Comparison of ENCODE assay signal across 28 cellular contexts in the genomic region with DNA sequence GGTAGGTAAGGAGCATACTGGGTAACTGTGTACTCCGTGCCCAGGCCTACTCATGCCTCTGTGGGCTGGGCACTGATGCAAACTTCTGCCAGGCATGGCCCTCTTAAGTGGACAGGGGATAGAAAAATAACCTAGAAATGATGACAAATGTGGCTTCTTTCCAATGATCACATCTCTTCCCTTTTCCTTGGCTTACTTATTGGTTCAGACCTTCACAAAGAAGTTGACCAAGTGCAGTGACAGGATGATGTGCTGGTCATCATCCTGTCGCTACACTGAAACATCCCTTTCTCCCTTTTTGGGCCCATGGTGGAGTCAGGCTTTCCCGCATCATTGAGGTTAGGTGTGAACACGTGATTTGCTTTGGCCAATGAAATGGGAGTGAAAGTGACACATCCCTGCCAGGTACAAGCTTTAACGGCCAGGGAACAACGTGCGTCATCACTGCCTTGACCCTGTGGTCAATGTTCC. TPM values are rescaled to one million over a fixed set of nuclear protein-coding genes. Genes with fewer than 3 reads are reported as not detected.
DNase-seq lines count a peak whose midpoint lies in the region; ATAC-seq, FAIRE-seq and TF ChIP-seq lines count a peak whose summit lies in the region.
"Had no signal": no experiment of that assay in that cellular context is flagged by ENCODE, and none has a peak within 500 bp of the region (broad histone marks: within the 10 kb centered on the region; RNA-seq: fewer than 3 reads in every experiment).

No MANE protein-coding gene starts in this region.

- 83 to 86% methylated on average over 7 of the region's 7 CpGs for WGBS in heart right ventricle, 2 donors

- ATAC-seq in thoracic aorta (ENCODE audit: insufficient number of reproducible peaks, low FRiP score, low read depth) (no peak), GM21367 (IDR thresholded peaks at IDR 0.05; ENCODE audit: unreplicated experiment) (no peak), heart right ventricle (no peak)
- ATAC-seq: activated CD8-positive, alpha-beta memory T cell treated with anti-CD3 and anti-CD28 coated beads, Interleukin-2, amount 10 ng/mL, durations not matched to agents 7 days and 5 days; GM12878; mucosa of descending colon had no signal

- intact Hi-C loops in heart right ventricle (cut with DNase I), result loop anchor here in 4 of 10 donors (2.0 to 10.0 kb wide), 4 partner anchors 48 to 53 kb away; partner anchors contain the start of gene CBX6 (in 3 of the 4)

- H3K4me1 ChIP-seq in thoracic aorta (ENCODE audit: control insufficient read depth in 1 of 2, low read depth in 2 of 2) (peaks cover 7 to 40% of the 10 kb centered on the region in 2 donors), heart right ventricle (peaks cover 4 to 34% (median 25%) of the 10 kb centered on the region in 9 donors)

- no peaks in the 10 kb centered on the region for H3K9me3 ChIP-seq in thoracic aorta
- no peaks in the 10 kb centered on the region for H3K9me3 ChIP-seq in heart right ventricle
- H3K9me3 ChIP-seq: mucosa of descending colon, tibial nerve had no signal

- H3K27ac ChIP-seq in thoracic aorta, result peak overlapping the region; percentile 21 to 83
- H3K27ac ChIP-seq in heart right ventricle, result peak overlapping the region in 1 of 10 donors; percentile 89
- H3K27ac ChIP-seq: epithelial cell of prostate, skin epidermis had no signal

- H3K36me3 ChIP-seq in thoracic aorta (no peaks in the 10 kb centered on the region), heart right ventricle (no peaks in the 10 kb centered on the region)
- H3K36me3 ChIP-seq: tibial nerve had no signal

- H3K27me3 ChIP-seq in thoracic aorta (replicated peaks; ENCODE audit: insufficient read depth) (no peaks in the 10 kb centered on the region), heart right ventricle (peaks cover 0 to 46% (median 7%) of the 10 kb centered on the region in 7 donors)
- H3K27me3 ChIP-seq: tibial nerve had no signal

- FAIRE-seq in RCC 7860 (lab: Jason Lieb, UNC), result peak; percentile 70
- FAIRE-seq: GM12878, H1 had no signal

- H3K4me3 ChIP-seq in fibroblast of the aortic adventitia (ENCODE audit: low read depth, low read length) (no peak overlapping the region), thoracic aorta (no peak overlapping the region), heart right ventricle (no peak overlapping the region)
- H3K4me3 ChIP-seq: GM12878, mucosa of descending colon, skin epidermis, tibial nerve had no signal

- DNase-seq in DMS53 (lab: John Stamatoyannopoulos, UW) (peak; percentile 20), DMS53 treated with DMSO at 0.1 percent for 48 hours (lab: John Stamatoyannopoulos, UW; ENCODE audit: unreplicated experiment) (no peak), RCC 7860 (ENCODE audit: low spot score) (peak; percentile 82), fibroblast of the aortic adventitia (ENCODE audit: low read depth) (peak; percentile 29), thoracic aorta (ENCODE audit: low spot score) (no peak), heart right ventricle (no peak), NCI-H1694 (lab: John Stamatoyannopoulos, UW) (no peak)
- DNase-seq: 8988T; activated CD4-positive, alpha-beta T cell treated with anti-CD3 and anti-CD28 coated beads for 1 hour; activated CD8-positive, alpha-beta memory T cell treated with anti-CD3 and anti-CD28 coated beads, Interleukin-2, amount 10 ng/mL, durations not matched to agents 7 days and 5 days; activated effector memory CD4-positive, alpha-beta T cell treated with anti-CD3 and anti-CD28 coated beads, Interleukin-2, amount 50 U/mL, for 16 hours; CD4-positive, alpha-beta T cell; hypothalamus; mucosa of descending colon; NCI-H1436 treated with DMSO at 0.1 percent for 48 hours; NCI-H226; occipital lobe; SIG-M5; stimulated activated CD4-positive, alpha-beta T cell treated with anti-CD3 and anti-CD28 coated beads, Interleukin-4, amount 100 ng/mL, for 24 hours; stimulated activated CD8-positive, alpha-beta memory T cell treated with anti-CD3 and anti-CD28 coated beads, Interleukin-4, amount 100 ng/mL, for 48 hours had no signal

- no peak for TF ChIP-seq CTCF in fibroblast of the aortic adventitia (IDR thresholded peaks at IDR 0.05; ENCODE audit: insufficient read depth, low read length)
- no peak for TF ChIP-seq CTCF in thoracic aorta (IDR thresholded peaks at IDR 0.05)
- no peak for TF ChIP-seq CTCF in heart right ventricle (IDR thresholded peaks at IDR 0.05)

RNA-seq across cellular contexts. Expression of gene APOBEC3A, which starts 31.8 kb away (rescaled TPM):
- total RNA-seq in fibroblast of the aortic adventitia (ENCODE audit: low replicate concordance) (not detected in 2 replicates), thoracic aorta (1 to 10 TPM in 1 of 2 donors, under 1 TPM in 1; 0.41 to 5.1 TPM), heart right ventricle (1 to 10 TPM in 5 of 10 donors, under 1 TPM in 4, not detected in 1; 0.20 to 5.6 (median 1.0) TPM)
- under 1 TPM in 1 of 2 donors, not detected in 1; 0.22 TPM for polyA plus RNA-seq in heart right ventricle
- total RNA-seq: activated CD8-positive, alpha-beta memory T cell treated with anti-CD3 and anti-CD28 coated beads, Interleukin-2, amount 10 ng/mL, durations not matched to agents 7 days and 5 days; GM12878; H1; LHCN-M2; occipital lobe; T-helper 2 cell treated with Interferon-gamma antibody and Interleukin-4, amounts not matched to agents 100 ng/mL and 5 ng/mL, for 36 hours had no signal
- polyA plus RNA-seq: H1 had no signal

RNA-seq across cellular contexts. Expression of gene CBX6, which starts 53.6 kb away (rescaled TPM):
- 50.7 and 87.7 TPM in 2 replicates for total RNA-seq in fibroblast of the aortic adventitia (ENCODE audit: low replicate concordance)
- 100 to 1,000 TPM in 1 of 2 donors, 10 to 100 TPM in 1; 80.1 to 111 TPM for total RNA-seq in thoracic aorta
- total RNA-seq in heart right ventricle, result 10 to 100 TPM; 28.2 to 49.1 (median 37.3) TPM
- polyA plus RNA-seq in heart right ventricle, result 10 to 100 TPM; 17.4 to 23.9 TPM

RNA-seq across cellular contexts. Expression of gene APOBEC3B, which starts 56.5 kb away (rescaled TPM):
- total RNA-seq in fibroblast of the aortic adventitia (ENCODE audit: low replicate concordance) (0.90 and 6.8 TPM in 2 replicates), thoracic aorta (under 1 TPM in 1 of 2 donors, not detected in 1; 0.42 TPM), heart right ventricle (1 to 10 TPM in 7 of 10 donors, under 1 TPM in 3; 0.55 to 6.4 (median 1.3) TPM)
- polyA plus RNA-seq in heart right ventricle, result under 1 TPM; 0.29 to 0.77 TPM
- total RNA-seq: CD4-positive, alpha-beta T cell; occipital lobe had no signal

Comparison
In these comparisons a context has a peak if more than half of its experiments do, and no peak if none do; other contexts are left out.
1. DNase-seq: peak in DMS53 (single experiment), RCC 7860 (single experiment) and fibroblast of the aortic adventitia (single experiment); none in DMS53 treated with DMSO at 0.1 percent for 48 hours (single experiment), thoracic aorta (single experiment), heart right ventricle (0 of 2) and NCI-H1694 (single experiment).